Comparison of ENCODE assay signal across 8 cellular contexts in the genomic region with DNA sequence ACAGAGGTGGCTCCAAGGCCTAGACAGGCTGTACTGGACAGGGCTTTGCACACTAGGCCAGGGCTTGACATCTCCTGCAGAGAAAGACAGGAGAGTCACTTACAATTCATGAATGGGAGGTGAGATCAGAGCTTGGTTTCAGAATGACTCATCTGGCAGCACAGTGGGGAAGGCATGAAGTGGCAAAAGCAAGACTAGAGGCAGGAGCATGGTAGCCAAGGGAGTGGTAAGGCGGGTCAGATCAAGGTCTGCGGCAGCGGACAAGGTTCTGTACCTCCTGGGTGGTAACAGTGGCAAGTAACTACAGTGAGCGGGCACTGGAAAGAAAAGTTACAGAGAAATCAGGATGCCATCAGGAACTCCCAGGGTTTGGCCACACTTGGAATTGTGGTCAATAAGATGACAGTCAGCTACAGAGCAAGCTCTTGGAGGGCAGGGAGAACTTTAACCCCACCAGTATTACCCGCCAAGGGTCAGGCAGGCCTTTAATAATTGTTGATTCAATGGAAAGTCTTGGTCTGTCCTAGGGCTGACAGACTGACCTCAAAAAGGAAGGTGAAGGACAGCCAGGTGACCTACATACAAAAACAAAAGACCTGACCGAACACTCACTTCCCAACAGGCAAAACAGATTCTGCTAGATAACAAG. TPM values are rescaled to one million over a fixed set of nuclear protein-coding genes. Genes with fewer than 3 reads are reported as not detected.
DNase-seq lines count a peak whose midpoint lies in the region; ATAC-seq and TF ChIP-seq lines count a peak whose summit lies in the region.

No MANE protein-coding gene starts in this region.

- no peak for TF ChIP-seq CTCF in endothelial cell (IDR thresholded peaks at IDR 0.05; ENCODE audit: unreplicated experiment)
- TF ChIP-seq CTCF in nephron progenitor cell (IDR thresholded peaks at IDR 0.05), result no peak

- H3K4me1 Mint-ChIP-seq in endothelial cell (ENCODE audit: unreplicated experiment) (peaks cover 23% of the 10 kb centered on the region), nephron progenitor cell (peaks cover 20% of the 10 kb centered on the region)

- H3K36me3 Mint-ChIP-seq in endothelial cell (ENCODE audit: low read depth, unreplicated experiment) (peaks cover 50% of the 10 kb centered on the region), nephron progenitor cell (ENCODE audit: low read depth) (peaks cover 65% of the 10 kb centered on the region)

- ATAC-seq in activated CD4-positive, CD25-positive, alpha-beta regulatory T cell treated with anti-CD3 and anti-CD28 coated beads, Interleukin-2, amount 50 U/mL, for 24 hours, result peak; percentile 96 to 99
- ATAC-seq in HG02678 (IDR thresholded peaks at IDR 0.05; ENCODE audit: unreplicated experiment), result peak; percentile 92

- H3K9me3 Mint-ChIP-seq in endothelial cell (ENCODE audit: unreplicated experiment), result no peaks in the 10 kb centered on the region
- H3K9me3 Mint-ChIP-seq in nephron progenitor cell, result no peaks in the 10 kb centered on the region

- no peak for DNase-seq in activated CD4-positive, CD25-positive, alpha-beta regulatory T cell (lab: John Stamatoyannopoulos, UW)
- DNase-seq in RKO (ENCODE audit: low spot score) (peak; percentile 84), endothelial cell (ENCODE audit: low spot score) (no peak), SKM-1 (lab: John Stamatoyannopoulos, UW; ENCODE audit: unreplicated experiment) (no peak), nephron progenitor cell (no peak)
- DNase-seq in stimulated activated CD4-positive, alpha-beta T cell treated with anti-CD3 and anti-CD28 coated beads, Interleukin-15, amount 100 ng/mL, for 48 hours (ENCODE audit: low read depth in 2 of 2), result peak; percentile 20 to 35

- peaks cover 13% of the 10 kb centered on the region for H3K27me3 Mint-ChIP-seq in endothelial cell (ENCODE audit: unreplicated experiment)
- H3K27me3 Mint-ChIP-seq in nephron progenitor cell (ENCODE audit: low read depth, poor library complexity), result no peaks in the 10 kb centered on the region

- no peak overlapping the region for H3K4me3 Mint-ChIP-seq in endothelial cell (ENCODE audit: unreplicated experiment)
- no peak overlapping the region for H3K4me3 Mint-ChIP-seq in nephron progenitor cell

- H3K27ac Mint-ChIP-seq in endothelial cell (ENCODE audit: unreplicated experiment) (peak overlapping the region; percentile 2), nephron progenitor cell (no peak overlapping the region)

RNA-seq across cellular contexts. Expression of gene MCFD2, which starts 5.7 kb away (rescaled TPM):
- 121 TPM for total RNA-seq in endothelial cell (ENCODE audit: unreplicated experiment)

RNA-seq across cellular contexts. Expression of gene TTC7A, which starts 31.1 kb away (rescaled TPM):
- total RNA-seq in endothelial cell (ENCODE audit: unreplicated experiment), result 10.8 TPM

Comparison
In these comparisons a context has a peak if more than half of its experiments do, and no peak if none do; other contexts are left out.
1. DNase-seq: peak in RKO (single experiment) and stimulated activated CD4-positive, alpha-beta T cell treated with anti-CD3 and anti-CD28 coated beads, Interleukin-15, amount 100 ng/mL, for 48 hours (2 of 2); none in activated CD4-positive, CD25-positive, alpha-beta regulatory T cell (0 of 4), endothelial cell (single experiment), SKM-1 (single experiment) and nephron progenitor cell (single experiment).